9 cellular contexts compared by ENCODE assay signal in genomic region chr13:112894673-112895481, GRCh38.
DNase-seq lines count a peak whose midpoint lies in the region; ATAC-seq, FAIRE-seq and TF ChIP-seq lines count a peak whose summit lies in the region.
"Had no signal": no experiment of that assay in that cellular context is flagged by ENCODE, and none has a peak within 500 bp of the region (broad histone marks: within the 10 kb centered on the region; RNA-seq: fewer than 3 reads in every experiment).

No MANE protein-coding gene starts in this region.

- H3K36me3 Mint-ChIP-seq in activated naive CD4-positive, alpha-beta T cell treated with anti-CD3 and anti-CD28 coated beads, Interleukin-2, amount 10 ng/mL, durations not matched to agents 7 days and 5 days = no peaks in the 10 kb centered on the region
- no peaks in the 10 kb centered on the region for H3K36me3 Mint-ChIP-seq in brain

- no peak overlapping the region for H3K27ac Mint-ChIP-seq in activated naive CD4-positive, alpha-beta T cell treated with anti-CD3 and anti-CD28 coated beads, Interleukin-2, amount 10 ng/mL, durations not matched to agents 7 days and 5 days
- no peak overlapping the region for H3K27ac Mint-ChIP-seq in brain

- TF ChIP-seq POLR2A in upper lobe of left lung (IDR thresholded peaks at IDR 0.05) (no peak), erythroblast (IDR thresholded peaks at IDR 0.05; ENCODE audit: low read length) (no peak)

- CTCF ChIA-PET in activated naive CD4-positive, alpha-beta T cell treated with anti-CD3 and anti-CD28 coated beads, Interleukin-2, amount 10 ng/mL, durations not matched to agents 7 days and 5 days (lab: Charles Lee) = interaction anchor here (0.7 kb wide), 1 partner anchor 11 kb away, joined by 3 read pairs; no protein-coding TSS in a partner anchor

- intact Hi-C loops in lower lobe of right lung (cut with DNase I) = no loop called here

- H3K27me3 Mint-ChIP-seq in activated naive CD4-positive, alpha-beta T cell treated with anti-CD3 and anti-CD28 coated beads, Interleukin-2, amount 10 ng/mL, durations not matched to agents 7 days and 5 days = peaks cover 72% of the 10 kb centered on the region
- H3K27me3 Mint-ChIP-seq in brain = peaks cover 3% of the 10 kb centered on the region

- H3K36me3 ChIP-seq in lower lobe of right lung (no peaks in the 10 kb centered on the region), upper lobe of left lung (no peaks in the 10 kb centered on the region)

- peaks cover 4% of the 10 kb centered on the region for H3K4me1 Mint-ChIP-seq in activated naive CD4-positive, alpha-beta T cell treated with anti-CD3 and anti-CD28 coated beads, Interleukin-2, amount 10 ng/mL, durations not matched to agents 7 days and 5 days
- peaks cover 30% of the 10 kb centered on the region for H3K4me1 Mint-ChIP-seq in brain

- no peaks in the 10 kb centered on the region for H3K9me3 ChIP-seq in lower lobe of right lung
- no peaks in the 10 kb centered on the region for H3K9me3 ChIP-seq in upper lobe of left lung

- peaks cover 22% of the 10 kb centered on the region for H3K27me3 ChIP-seq in lower lobe of right lung (ENCODE audit: low read depth)
- H3K27me3 ChIP-seq in upper lobe of left lung = peaks cover 0 to 22% (median 11%) of the 10 kb centered on the region in 4 donors

- ATAC-seq in lower lobe of right lung (peak in 1 of 2 donors; percentile 1), upper lobe of left lung (ENCODE audit: low FRiP score in 2 of 2) (no peak)

- no peak for FAIRE-seq in urothelium cell line (lab: Jason Lieb, UNC)
- FAIRE-seq: D721Med had no signal

- 0 to 1% methylated on average over 1 to 17 of the region's 36 CpGs for WGBS in upper lobe of left lung, 2 donors

- peak overlapping the region; percentile 28 for H3K4me3 Mint-ChIP-seq in activated naive CD4-positive, alpha-beta T cell treated with anti-CD3 and anti-CD28 coated beads, Interleukin-2, amount 10 ng/mL, durations not matched to agents 7 days and 5 days
- H3K4me3 Mint-ChIP-seq in brain = peak overlapping the region; percentile 59 to 73 (median 71)

- no peak for TF ChIP-seq EP300 in upper lobe of left lung (IDR thresholded peaks at IDR 0.05)

- no peaks in the 10 kb centered on the region for H3K9me3 Mint-ChIP-seq in activated naive CD4-positive, alpha-beta T cell treated with anti-CD3 and anti-CD28 coated beads, Interleukin-2, amount 10 ng/mL, durations not matched to agents 7 days and 5 days
- H3K9me3 Mint-ChIP-seq in brain = peaks cover 0 to 2% (median 0%) of the 10 kb centered on the region in 5 experiments

- peak; percentile 26 for DNase-seq in activated naive CD4-positive, alpha-beta T cell treated with anti-CD3 and anti-CD28 coated beads, Interleukin-2, amount 10 ng/mL, durations not matched to agents 7 days and 5 days
- no peak for DNase-seq in activated naive CD4-positive, alpha-beta T cell treated with Interleukin-2 at 50 U/mL for 16 hours
- peak; percentile 46 for DNase-seq in lower lobe of right lung
- DNase-seq in upper lobe of left lung = peak in 1 of 2 donors; percentile 76
- no peak for DNase-seq in A172 (ENCODE audit: low spot score)
- no peak for DNase-seq in urothelium cell line (ENCODE audit: low spot score)
- no peak for DNase-seq in erythroblast (lab: John Stamatoyannopoulos, UW)

- H3K27ac ChIP-seq in lower lobe of right lung (no peak overlapping the region), upper lobe of left lung (peak overlapping the region in 2 of 4 donors; percentile 26 to 59)

- TF ChIP-seq CTCF in brain (conservative IDR thresholded peaks at IDR 0.05) (no peak), lower lobe of right lung (IDR thresholded peaks at IDR 0.05) (no peak), upper lobe of left lung (IDR thresholded peaks at IDR 0.05) (no peak)

- H3K4me3 ChIP-seq in lower lobe of right lung (peak overlapping the region; percentile 52), upper lobe of left lung (peak overlapping the region; percentile 30 to 59 (median 56))

- peaks cover 28% of the 10 kb centered on the region for H3K4me1 ChIP-seq in lower lobe of right lung
- peaks cover 20 to 33% (median 29%) of the 10 kb centered on the region in 4 donors for H3K4me1 ChIP-seq in upper lobe of left lung

Comparison
In these comparisons a context has a peak if more than half of its experiments do, and no peak if none do; other contexts are left out.
1. DNase-seq: peak in activated naive CD4-positive, alpha-beta T cell treated with anti-CD3 and anti-CD28 coated beads, Interleukin-2, amount 10 ng/mL, durations not matched to agents 7 days and 5 days (single experiment) and lower lobe of right lung (single experiment); none in activated naive CD4-positive, alpha-beta T cell treated with Interleukin-2 at 50 U/mL for 16 hours (single experiment), A172 (single experiment), urothelium cell line (single experiment) and erythroblast (0 of 2).